8 cellular contexts compared by ENCODE assay signal in the genomic region with DNA sequence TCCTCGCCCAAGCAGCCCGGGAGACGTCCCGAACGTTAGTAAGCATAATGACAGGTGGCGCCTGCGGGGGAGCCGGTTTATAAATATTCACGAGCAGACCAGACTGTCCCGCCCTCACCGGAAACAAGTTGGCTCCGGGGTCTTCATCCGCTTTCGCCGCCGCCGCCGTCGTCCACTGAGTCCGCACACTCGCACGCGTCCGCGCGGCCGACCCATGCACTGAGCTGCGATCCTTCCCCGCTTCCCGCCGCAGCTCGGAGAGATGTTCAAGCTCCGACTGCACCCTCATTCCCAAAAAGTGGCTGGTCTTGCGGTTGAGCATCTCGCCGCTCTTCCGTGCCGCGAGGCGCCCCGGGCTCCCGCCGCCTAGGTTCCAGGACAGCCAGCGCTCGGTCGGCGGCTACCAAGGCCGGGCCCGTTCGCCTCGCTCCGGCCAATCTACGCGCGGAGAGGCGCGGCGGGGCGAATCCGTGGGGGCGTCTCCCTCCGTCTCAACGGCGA. TPM values are rescaled to one million over a fixed set of nuclear protein-coding genes. Genes with fewer than 3 reads are reported as not detected.
A peak's percentile ranks its signal among the peaks of the same experiment; 100 is the strongest.
DNase-seq lines count a peak whose midpoint lies in the region; ATAC-seq and TF ChIP-seq lines count a peak whose summit lies in the region.

No MANE protein-coding gene starts in this region.

- peak overlapping the region; percentile 86 to 95 for H3K4me3 ChIP-seq in HCT116 (replicated peaks in 1 of 2; ENCODE audit: low read depth in 1 of 2, low read length in 2 of 2)
- peak overlapping the region; percentile 94 for H3K4me3 ChIP-seq in NB4 (ENCODE audit: low read depth, low read length)
- H3K4me3 ChIP-seq in ectodermal cell (ENCODE audit: insufficient read depth, low read depth, low read length) = peak overlapping the region; percentile 89
- H3K4me3 ChIP-seq in thyroid gland (replicated peaks in 1 of 3) = peak overlapping the region; percentile 36 to 98 (median 41)

- ATAC-seq in HCT116 (peak; percentile 57), activated B cell treated with CpG ODN at 0.5 μM for 24 hours (ENCODE audit: low read depth) (peak; percentile 31)

- H3K4me2 ChIP-seq in HCT116 (ENCODE audit: low read length) = peak overlapping the region; percentile 91

- no peak overlapping the region for H2AFZ ChIP-seq in HCT116 (ENCODE audit: low read depth, low read length, poor library complexity, severe bottlenecking)

- H3K9me3 Mint-ChIP-seq in activated B cell treated with CpG ODN at 0.5 μM for 24 hours (no peaks in the 10 kb centered on the region), mesothelial cell of epicardium (no peaks in the 10 kb centered on the region)

- no peaks in the 10 kb centered on the region for H3K9me2 ChIP-seq in HCT116 (ENCODE audit: insufficient read depth)

- peaks cover 14 to 24% of the 10 kb centered on the region in 2 experiments; a peak in 3 of 4 replicates for H3K4me1 ChIP-seq in HCT116 (ENCODE audit: control insufficient read depth in 1 of 2, insufficient read depth in 2 of 2, low read length in 2 of 2)
- peaks cover 9% of the 10 kb centered on the region for H3K4me1 ChIP-seq in ectodermal cell (ENCODE audit: control insufficient read depth, insufficient read depth, low read length)
- H3K4me1 ChIP-seq in thyroid gland = peaks cover 22 to 24% of the 10 kb centered on the region in 2 donors

- H3K27ac ChIP-seq in HCT116 (ENCODE audit: low read depth, low read length) (peak overlapping the region; percentile 75), ectodermal cell (ENCODE audit: insufficient read depth, low read depth, low read length, poor library complexity, severe bottlenecking) (peak overlapping the region; percentile 57), thyroid gland (peak overlapping the region in 2 of 3 donors; percentile 2 to 94)

- peaks cover 34% of the 10 kb centered on the region for H3K79me2 ChIP-seq in HCT116 (ENCODE audit: insufficient read depth, low read length)

- H3K27me3 ChIP-seq in HCT116 (ENCODE audit: insufficient read depth, low read length) (no peaks in the 10 kb centered on the region), ectodermal cell (ENCODE audit: control insufficient read depth, insufficient read depth, low read length, poor library complexity, severe bottlenecking) (no peaks in the 10 kb centered on the region), thyroid gland (no peaks in the 10 kb centered on the region)

- TF ChIP-seq RAD21 in HCT116 (IDR thresholded peaks at IDR 0.05; ENCODE audit: low read depth) = no peak

- no peaks in the 10 kb centered on the region for H3K27me3 Mint-ChIP-seq in activated B cell treated with CpG ODN at 0.5 μM for 24 hours
- no peaks in the 10 kb centered on the region for H3K27me3 Mint-ChIP-seq in mesothelial cell of epicardium (ENCODE audit: low read depth)

- CTCF ChIA-PET in HCT116 (lab: Charles Lee) = no interaction called here
- CTCF ChIA-PET in activated B cell treated with CpG ODN at 0.5 μM for 24 hours (lab: Charles Lee) = no interaction called here

- H3K9ac ChIP-seq in HCT116 (ENCODE audit: low read length) = peak overlapping the region; percentile 82

- H3K4me3 Mint-ChIP-seq in activated B cell treated with CpG ODN at 0.5 μM for 24 hours (peak overlapping the region; percentile 93), mesothelial cell of epicardium (peak overlapping the region; percentile 91)

- TSS peak; percentile 68 for BruUV-seq in HCT116 (replicated peaks; lab: Mats Ljungman, UMichigan)

- WGBS in ectodermal cell, 2 experiments = 0 to 1% methylated on average over 64 of the region's 64 CpGs
- WGBS in thyroid gland, 2 donors = 0% methylated on average over 10 to 31 of the region's 64 CpGs

- intact Hi-C loops in HCT116 (cut with micrococcal nuclease) (no loop called here), activated B cell treated with CpG ODN at 0.5 μM for 24 hours (cut with micrococcal nuclease) (loop anchor here (5.0 kb wide), 1 partner anchor 131 kb away; a partner anchor contains a TSS), thyroid gland (cut with DNase I) (no loop called here)

- DNase-seq in GM10266 (ENCODE audit: extremely low spot score) (peak; percentile 66), HCT116 (ENCODE audit: low read depth, low spot score) (no peak), NB4 (ENCODE audit: low read depth) (peak; percentile 83), activated B cell treated with CpG ODN at 0.5 μM for 24 hours (peak; percentile 48), mesothelial cell of epicardium (ENCODE audit: low spot score in 2 of 2, unreplicated experiment in 2 of 2) (peak in 1 of 2 experiments; percentile 47), thyroid gland (peak; percentile 35 to 46), NCI-H187 treated with DMSO at 0.1 percent for 48 hours (lab: John Stamatoyannopoulos, UW) (no peak)

- H3K27ac Mint-ChIP-seq in activated B cell treated with CpG ODN at 0.5 μM for 24 hours (peak overlapping the region; percentile 87), mesothelial cell of epicardium (peak overlapping the region; percentile 97)

- H3K4me1 Mint-ChIP-seq in activated B cell treated with CpG ODN at 0.5 μM for 24 hours (peaks cover 39% of the 10 kb centered on the region), mesothelial cell of epicardium (peaks cover 22% of the 10 kb centered on the region)

- H3K36me3 ChIP-seq in HCT116 (ENCODE audit: control insufficient read depth in 1 of 2, insufficient read depth in 2 of 2, low read length in 2 of 2) (peaks cover 28 to 32% of the 10 kb centered on the region in 2 experiments), ectodermal cell (ENCODE audit: control insufficient read depth, insufficient read depth, low read length) (peaks cover 34% of the 10 kb centered on the region), thyroid gland (peaks cover 30 to 38% of the 10 kb centered on the region in 2 donors)

- RAD21 ChIA-PET in HCT116 (lab: Charles Lee; ENCODE audit: low non-redundant PET in 1 of 2, low total read pairs in 2 of 2, uncharacterized antibody in 2 of 2, unreplicated experiment in 2 of 2) = no interaction called here

- TF ChIP-seq CTCF in GM10266 (IDR thresholded peaks at IDR 0.05; ENCODE audit: control insufficient read depth, insufficient read depth, low read depth, missing control alignments) (no peak), HCT116 (IDR thresholded peaks at IDR 0.05 in 2 of 3, conservative IDR thresholded peaks at IDR 0.05 in 1 of 3; ENCODE audit: borderline replicate concordance in 1 of 3, insufficient read depth in 1 of 3, low read depth in 2 of 3, low read length in 2 of 3) (no peak), NB4 (IDR thresholded peaks at IDR 0.05; ENCODE audit: low read depth, low read length) (no peak), activated B cell treated with CpG ODN at 0.5 μM for 24 hours (IDR thresholded peaks at IDR 0.05) (no peak), mesothelial cell of epicardium (IDR thresholded peaks at IDR 0.05; ENCODE audit: unreplicated experiment) (no peak), thyroid gland (IDR thresholded peaks at IDR 0.05) (no peak)

- POLR2A ChIA-PET in HCT116 (lab: Charles Lee) (no interaction called here), activated B cell treated with CpG ODN at 0.5 μM for 24 hours (lab: Charles Lee) (interaction anchor here (0.6 to 3.6 kb wide), 3 partner anchors 13 to 53 kb away, joined by 4 to 13 read pairs (median 7); a partner anchor contains a TSS)

- no peaks in the 10 kb centered on the region for H4K20me1 ChIP-seq in HCT116 (ENCODE audit: insufficient read depth)

- H3K9me3 ChIP-seq in HCT116 (ENCODE audit: control insufficient read depth in 1 of 2, insufficient read depth in 1 of 2, low read depth in 1 of 2, low read length in 2 of 2) (no peaks in the 10 kb centered on the region), ectodermal cell (ENCODE audit: control insufficient read depth, low read length) (no peaks in the 10 kb centered on the region), thyroid gland (no peaks in the 10 kb centered on the region)

- H3K36me3 Mint-ChIP-seq in activated B cell treated with CpG ODN at 0.5 μM for 24 hours (ENCODE audit: low read depth) (peaks cover 58% of the 10 kb centered on the region), mesothelial cell of epicardium (peaks cover 13% of the 10 kb centered on the region)

- TF ChIP-seq POLR2A in HCT116 (IDR thresholded peaks at IDR 0.05; ENCODE audit: borderline replicate concordance, extremely low read depth, insufficient read depth, insufficient read length) = no peak
- peak; percentile 51 for TF ChIP-seq POLR2A in NB4 (IDR thresholded peaks at IDR 0.05; ENCODE audit: extremely low read depth, insufficient read length)
- TF ChIP-seq POLR2A in thyroid gland (IDR thresholded peaks at IDR 0.05) = no peak

RNA-seq across cellular contexts. Expression of a gene that starts 0.4 kb away (rescaled TPM):
- total RNA-seq in HCT116 (2021; ENCODE audit: unreplicated experiment) (12.6 TPM), activated B cell treated with CpG ODN at 0.5 μM for 24 hours (6.2 and 8.8 TPM in 2 replicates), mesothelial cell of epicardium (6.0 to 7.4 TPM (median 6.3 TPM) in 3 replicates), thyroid gland (10 to 100 TPM in 3 of 4 donors, 1 to 10 TPM in 1; 9.6 to 24.7 (median 15.5) TPM)
- polyA plus RNA-seq in HCT116 (2012) = 8.8 and 10.3 TPM in 2 replicates
- polyA plus RNA-seq in ectodermal cell (2013, experiment 1 of 4) = 7.8 TPM
- polyA plus RNA-seq in ectodermal cell (2013, experiment 2 of 4) = 7.3 TPM
- polyA plus RNA-seq in ectodermal cell (2013, experiment 3 of 4) = 5.2 TPM
- 5.8 TPM for polyA plus RNA-seq in ectodermal cell (2013, experiment 4 of 4)

RNA-seq across cellular contexts. Expression of a gene that starts 0.6 kb away (rescaled TPM):
- total RNA-seq in HCT116 (2021; ENCODE audit: unreplicated experiment) (90.3 TPM), activated B cell treated with CpG ODN at 0.5 μM for 24 hours (99.6 and 117 TPM in 2 replicates), mesothelial cell of epicardium (124 to 130 TPM (median 126 TPM) in 3 replicates), thyroid gland (100 to 1,000 TPM; 105 to 147 (median 113) TPM)
- 58.1 and 67.6 TPM in 2 replicates for polyA plus RNA-seq in HCT116 (2012)
- 99.4 TPM for polyA plus RNA-seq in ectodermal cell (2013, experiment 1 of 4)
- 94.3 TPM for polyA plus RNA-seq in ectodermal cell (2013, experiment 2 of 4)
- 65.2 TPM for polyA plus RNA-seq in ectodermal cell (2013, experiment 3 of 4)
- polyA plus RNA-seq in ectodermal cell (2013, experiment 4 of 4) = 76.5 TPM

RNA-seq across cellular contexts. Expression of a gene that starts 13.3 kb away (rescaled TPM):
- 32.6 TPM for total RNA-seq in HCT116 (2021; ENCODE audit: unreplicated experiment)
- polyA plus RNA-seq in HCT116 (2012) = 26.1 and 28.6 TPM in 2 replicates
- 45.3 and 51.4 TPM in 2 replicates for total RNA-seq in activated B cell treated with CpG ODN at 0.5 μM for 24 hours
- 41.4 TPM for polyA plus RNA-seq in ectodermal cell (2013, experiment 1 of 4)
- 44.2 TPM for polyA plus RNA-seq in ectodermal cell (2013, experiment 2 of 4)
- polyA plus RNA-seq in ectodermal cell (2013, experiment 3 of 4) = 37.8 TPM
- polyA plus RNA-seq in ectodermal cell (2013, experiment 4 of 4) = 41.3 TPM
- 44.6 to 53.2 TPM (median 46.4 TPM) in 3 replicates for total RNA-seq in mesothelial cell of epicardium
- total RNA-seq in thyroid gland = 10 to 100 TPM; 28.1 to 52.8 (median 42.3) TPM

RNA-seq across cellular contexts. Expression of a gene that starts 25.5 kb away (rescaled TPM):
- 18.4 TPM for total RNA-seq in HCT116 (2021; ENCODE audit: unreplicated experiment)
- 7.7 and 10.2 TPM in 2 replicates for polyA plus RNA-seq in HCT116 (2012)
- 9.1 and 9.3 TPM in 2 replicates for total RNA-seq in activated B cell treated with CpG ODN at 0.5 μM for 24 hours
- 28.0 TPM for polyA plus RNA-seq in ectodermal cell (2013, experiment 1 of 4)
- 33.7 TPM for polyA plus RNA-seq in ectodermal cell (2013, experiment 2 of 4)
- polyA plus RNA-seq in ectodermal cell (2013, experiment 3 of 4) = 24.7 TPM
- 26.9 TPM for polyA plus RNA-seq in ectodermal cell (2013, experiment 4 of 4)
- 40.8 to 41.6 TPM (median 41.4 TPM) in 3 replicates for total RNA-seq in mesothelial cell of epicardium
- total RNA-seq in thyroid gland = 10 to 100 TPM; 14.5 to 26.7 (median 19.0) TPM

Comparison
In these comparisons a context has a peak if more than half of its experiments do, and no peak if none do; other contexts are left out.
1. DNase-seq: peak in GM10266 (single experiment), NB4 (single experiment), activated B cell treated with CpG ODN at 0.5 μM for 24 hours (single experiment) and thyroid gland (2 of 2); none in HCT116 (single experiment) and NCI-H187 treated with DMSO at 0.1 percent for 48 hours (single experiment).
2. H3K4me3 ChIP-seq: peak in every context shown above with its lines; median percentile 94 in NB4; 90 in HCT116; 89 in ectodermal cell; 41 in thyroid gland.
3. Peak in every context shown above with its lines, with median percentiles within 50 percentile points of each other: H3K27ac ChIP-seq.